In the genomic region with DNA sequence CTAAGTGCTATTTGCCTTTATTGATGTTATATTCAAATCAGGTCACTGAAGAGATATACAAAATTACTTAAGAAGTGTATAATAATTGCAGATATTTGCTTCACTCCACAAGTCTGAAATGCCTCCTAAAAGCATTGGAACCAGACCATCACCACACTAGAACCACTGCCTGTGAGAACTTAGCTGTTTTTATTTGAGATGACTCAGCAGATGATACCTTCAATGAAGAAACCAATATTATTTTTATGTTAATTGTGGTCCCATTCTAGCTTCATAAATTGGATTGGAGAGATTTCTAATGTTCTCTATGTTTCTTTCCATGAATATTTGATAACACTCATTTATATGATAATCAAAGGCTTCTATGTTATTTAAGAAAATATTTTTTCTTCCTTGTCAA, we compare ENCODE assay signal across 2 cellular contexts.
TF ChIP-seq lines count a peak whose summit lies in the region.

No MANE protein-coding gene starts in this region.

TF ChIP-seq in IMR-90, 13 proteins besides CTCF, POLR2A, EP300 and RAD21 (continued from another document):
- TF ChIP-seq, protein P1, sequence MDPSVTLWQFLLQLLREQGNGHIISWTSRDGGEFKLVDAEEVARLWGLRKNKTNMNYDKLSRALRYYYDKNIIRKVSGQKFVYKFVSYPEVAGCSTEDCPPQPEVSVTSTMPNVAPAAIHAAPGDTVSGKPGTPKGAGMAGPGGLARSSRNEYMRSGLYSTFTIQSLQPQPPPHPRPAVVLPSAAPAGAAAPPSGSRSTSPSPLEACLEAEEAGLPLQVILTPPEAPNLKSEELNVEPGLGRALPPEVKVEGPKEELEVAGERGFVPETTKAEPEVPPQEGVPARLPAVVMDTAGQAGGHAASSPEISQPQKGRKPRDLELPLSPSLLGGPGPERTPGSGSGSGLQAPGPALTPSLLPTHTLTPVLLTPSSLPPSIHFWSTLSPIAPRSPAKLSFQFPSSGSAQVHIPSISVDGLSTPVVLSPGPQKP (IDR thresholded peaks at IDR 0.05; ENCODE audit: borderline replicate concordance, low read depth, low read length), result no peak

TF ChIP-seq in K562, 482 proteins besides CTCF, POLR2A, EP300 and RAD21 (continued from another document and continues in another):
- TF ChIP-seq, protein P2, sequence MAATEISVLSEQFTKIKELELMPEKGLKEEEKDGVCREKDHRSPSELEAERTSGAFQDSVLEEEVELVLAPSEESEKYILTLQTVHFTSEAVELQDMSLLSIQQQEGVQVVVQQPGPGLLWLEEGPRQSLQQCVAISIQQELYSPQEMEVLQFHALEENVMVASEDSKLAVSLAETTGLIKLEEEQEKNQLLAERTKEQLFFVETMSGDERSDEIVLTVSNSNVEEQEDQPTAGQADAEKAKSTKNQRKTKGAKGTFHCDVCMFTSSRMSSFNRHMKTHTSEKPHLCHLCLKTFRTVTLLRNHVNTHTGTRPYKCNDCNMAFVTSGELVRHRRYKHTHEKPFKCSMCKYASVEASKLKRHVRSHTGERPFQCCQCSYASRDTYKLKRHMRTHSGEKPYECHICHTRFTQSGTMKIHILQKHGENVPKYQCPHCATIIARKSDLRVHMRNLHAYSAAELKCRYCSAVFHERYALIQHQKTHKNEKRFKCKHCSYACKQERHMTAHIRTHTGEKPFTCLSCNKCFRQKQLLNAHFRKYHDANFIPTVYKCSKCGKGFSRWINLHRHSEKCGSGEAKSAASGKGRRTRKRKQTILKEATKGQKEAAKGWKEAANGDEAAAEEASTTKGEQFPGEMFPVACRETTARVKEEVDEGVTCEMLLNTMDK (IDR thresholded peaks at IDR 0.05; ENCODE audit: borderline replicate concordance, insufficient read depth, low read depth, low read length, poor library complexity, severe bottlenecking), result no peak
- TF ChIP-seq NUFIP1 (IDR thresholded peaks at IDR 0.05; ENCODE audit: partially characterized antibody) (no peak), FOXP1 (CRISPR knock-in tag; IDR thresholded peaks at IDR 0.05) (no peak), CTBP1 (IDR thresholded peaks at IDR 0.05; ENCODE audit: borderline replicate concordance) (no peak), SREBF2 (CRISPR knock-in tag; IDR thresholded peaks at IDR 0.05) (no peak), XRCC4 (IDR thresholded peaks at IDR 0.05; ENCODE audit: extremely low read depth, insufficient read depth, insufficient read length) (no peak), NFE2 (IDR thresholded peaks at IDR 0.05; ENCODE audit: low read depth) (peak; percentile 86), SP1 (CRISPR knock-in tag; IDR thresholded peaks at IDR 0.05) (no peak), BRD9 (IDR thresholded peaks at IDR 0.05; ENCODE audit: low read depth, partially characterized antibody) (no peak), MECOM (CRISPR knock-in tag; IDR thresholded peaks at IDR 0.05) (no peak), HLTF (IDR thresholded peaks at IDR 0.05) (no peak), TBL1XR1 (IDR thresholded peaks at IDR 0.05; ENCODE audit: low read length in 2 of 2) (no peak), ZNF717 (CRISPR knock-in tag; IDR thresholded peaks at IDR 0.05) (no peak), NFE2L1 (tag; IDR thresholded peaks at IDR 0.05; ENCODE audit: borderline replicate concordance, low read depth) (peak; percentile 42; the same call in 1 of the 2 replicates), MTF1 (CRISPR knock-in tag; IDR thresholded peaks at IDR 0.05; ENCODE audit: borderline replicate concordance) (no peak), ZNF24 (IDR thresholded peaks at IDR 0.05) (no peak), CREBBP (IDR thresholded peaks at IDR 0.05; ENCODE audit: low read depth, low read length) (no peak), ADNP (tag; IDR thresholded peaks at IDR 0.05) (no peak), LEF1 (IDR thresholded peaks at IDR 0.05) (no peak), RAD51 (IDR thresholded peaks at IDR 0.05; ENCODE audit: borderline replicate concordance, low read depth) (no peak), ESRRB (CRISPR knock-in tag; IDR thresholded peaks at IDR 0.05; ENCODE audit: borderline replicate concordance) (no peak), ELF4 (CRISPR knock-in tag; IDR thresholded peaks at IDR 0.05) (no peak), GATAD2A (IDR thresholded peaks at IDR 0.05) (no peak), MAFG (tag; conservative IDR thresholded peaks at IDR 0.05) (peak; percentile 91), TEAD4 (IDR thresholded peaks at IDR 0.05; ENCODE audit: low read length) (no peak), TEAD4 (CRISPR knock-in tag; IDR thresholded peaks at IDR 0.05; ENCODE audit: borderline replicate concordance) (no peak), PURB (CRISPR knock-in tag; IDR thresholded peaks at IDR 0.05; ENCODE audit: low read depth) (no peak), NONO (IDR thresholded peaks at IDR 0.05; ENCODE audit: low read depth in 2 of 2, low read length in 1 of 2) (no peak), NEUROD1 (IDR thresholded peaks at IDR 0.05; ENCODE audit: borderline replicate concordance, low read depth, low read length, partially characterized antibody) (no peak), KAT7 (CRISPR knock-in tag; IDR thresholded peaks at IDR 0.05; ENCODE audit: borderline replicate concordance) (no peak), ZNF134 (CRISPR knock-in tag; conservative IDR thresholded peaks at IDR 0.05) (no peak), ZNF316 (IDR thresholded peaks at IDR 0.05) (peak; percentile 96), TRIM28 (IDR thresholded peaks at IDR 0.05) (no peak), HDAC2 (IDR thresholded peaks at IDR 0.05) (no peak), ZNF3 (CRISPR knock-in tag; IDR thresholded peaks at IDR 0.05) (no peak), ARID1B (IDR thresholded peaks at IDR 0.05) (no peak)
- TF ChIP-seq, protein P3, sequence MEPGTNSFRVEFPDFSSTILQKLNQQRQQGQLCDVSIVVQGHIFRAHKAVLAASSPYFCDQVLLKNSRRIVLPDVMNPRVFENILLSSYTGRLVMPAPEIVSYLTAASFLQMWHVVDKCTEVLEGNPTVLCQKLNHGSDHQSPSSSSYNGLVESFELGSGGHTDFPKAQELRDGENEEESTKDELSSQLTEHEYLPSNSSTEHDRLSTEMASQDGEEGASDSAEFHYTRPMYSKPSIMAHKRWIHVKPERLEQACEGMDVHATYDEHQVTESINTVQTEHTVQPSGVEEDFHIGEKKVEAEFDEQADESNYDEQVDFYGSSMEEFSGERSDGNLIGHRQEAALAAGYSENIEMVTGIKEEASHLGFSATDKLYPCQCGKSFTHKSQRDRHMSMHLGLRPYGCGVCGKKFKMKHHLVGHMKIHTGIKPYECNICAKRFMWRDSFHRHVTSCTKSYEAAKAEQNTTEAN (CRISPR knock-in tag; IDR thresholded peaks at IDR 0.05), result no peak
- TF ChIP-seq, protein P4, sequence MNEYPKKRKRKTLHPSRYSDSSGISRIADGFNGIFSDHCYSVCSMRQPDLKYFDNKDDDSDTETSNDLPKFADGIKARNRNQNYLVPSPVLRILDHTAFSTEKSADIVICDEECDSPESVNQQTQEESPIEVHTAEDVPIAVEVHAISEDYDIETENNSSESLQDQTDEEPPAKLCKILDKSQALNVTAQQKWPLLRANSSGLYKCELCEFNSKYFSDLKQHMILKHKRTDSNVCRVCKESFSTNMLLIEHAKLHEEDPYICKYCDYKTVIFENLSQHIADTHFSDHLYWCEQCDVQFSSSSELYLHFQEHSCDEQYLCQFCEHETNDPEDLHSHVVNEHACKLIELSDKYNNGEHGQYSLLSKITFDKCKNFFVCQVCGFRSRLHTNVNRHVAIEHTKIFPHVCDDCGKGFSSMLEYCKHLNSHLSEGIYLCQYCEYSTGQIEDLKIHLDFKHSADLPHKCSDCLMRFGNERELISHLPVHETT (CRISPR knock-in tag; conservative IDR thresholded peaks at IDR 0.05 in 1 of 2, IDR thresholded peaks at IDR 0.05 in 1 of 2), result no peak
- TF ChIP-seq, protein P5, sequence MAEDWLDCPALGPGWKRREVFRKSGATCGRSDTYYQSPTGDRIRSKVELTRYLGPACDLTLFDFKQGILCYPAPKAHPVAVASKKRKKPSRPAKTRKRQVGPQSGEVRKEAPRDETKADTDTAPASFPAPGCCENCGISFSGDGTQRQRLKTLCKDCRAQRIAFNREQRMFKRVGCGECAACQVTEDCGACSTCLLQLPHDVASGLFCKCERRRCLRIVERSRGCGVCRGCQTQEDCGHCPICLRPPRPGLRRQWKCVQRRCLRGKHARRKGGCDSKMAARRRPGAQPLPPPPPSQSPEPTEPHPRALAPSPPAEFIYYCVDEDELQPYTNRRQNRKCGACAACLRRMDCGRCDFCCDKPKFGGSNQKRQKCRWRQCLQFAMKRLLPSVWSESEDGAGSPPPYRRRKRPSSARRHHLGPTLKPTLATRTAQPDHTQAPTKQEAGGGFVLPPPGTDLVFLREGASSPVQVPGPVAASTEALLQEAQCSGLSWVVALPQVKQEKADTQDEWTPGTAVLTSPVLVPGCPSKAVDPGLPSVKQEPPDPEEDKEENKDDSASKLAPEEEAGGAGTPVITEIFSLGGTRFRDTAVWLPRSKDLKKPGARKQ (CRISPR knock-in tag; IDR thresholded peaks at IDR 0.05), result no peak
- TF ChIP-seq, protein P6, sequence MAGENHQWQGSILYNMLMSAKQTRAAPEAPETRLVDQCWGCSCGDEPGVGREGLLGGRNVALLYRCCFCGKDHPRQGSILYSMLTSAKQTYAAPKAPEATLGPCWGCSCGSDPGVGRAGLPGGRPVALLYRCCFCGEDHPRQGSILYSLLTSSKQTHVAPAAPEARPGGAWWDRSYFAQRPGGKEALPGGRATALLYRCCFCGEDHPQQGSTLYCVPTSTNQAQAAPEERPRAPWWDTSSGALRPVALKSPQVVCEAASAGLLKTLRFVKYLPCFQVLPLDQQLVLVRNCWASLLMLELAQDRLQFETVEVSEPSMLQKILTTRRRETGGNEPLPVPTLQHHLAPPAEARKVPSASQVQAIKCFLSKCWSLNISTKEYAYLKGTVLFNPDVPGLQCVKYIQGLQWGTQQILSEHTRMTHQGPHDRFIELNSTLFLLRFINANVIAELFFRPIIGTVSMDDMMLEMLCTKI (IDR thresholded peaks at IDR 0.05; ENCODE audit: partially characterized antibody), result no peak
- TF ChIP-seq, protein P7, sequence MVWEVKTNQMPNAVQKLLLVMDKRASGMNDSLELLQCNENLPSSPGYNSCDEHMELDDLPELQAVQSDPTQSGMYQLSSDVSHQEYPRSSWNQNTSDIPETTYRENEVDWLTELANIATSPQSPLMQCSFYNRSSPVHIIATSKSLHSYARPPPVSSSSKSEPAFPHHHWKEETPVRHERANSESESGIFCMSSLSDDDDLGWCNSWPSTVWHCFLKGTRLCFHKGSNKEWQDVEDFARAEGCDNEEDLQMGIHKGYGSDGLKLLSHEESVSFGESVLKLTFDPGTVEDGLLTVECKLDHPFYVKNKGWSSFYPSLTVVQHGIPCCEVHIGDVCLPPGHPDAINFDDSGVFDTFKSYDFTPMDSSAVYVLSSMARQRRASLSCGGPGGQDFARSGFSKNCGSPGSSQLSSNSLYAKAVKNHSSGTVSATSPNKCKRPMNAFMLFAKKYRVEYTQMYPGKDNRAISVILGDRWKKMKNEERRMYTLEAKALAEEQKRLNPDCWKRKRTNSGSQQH (CRISPR knock-in tag; IDR thresholded peaks at IDR 0.05), result no peak
- TF ChIP-seq, protein P8, sequence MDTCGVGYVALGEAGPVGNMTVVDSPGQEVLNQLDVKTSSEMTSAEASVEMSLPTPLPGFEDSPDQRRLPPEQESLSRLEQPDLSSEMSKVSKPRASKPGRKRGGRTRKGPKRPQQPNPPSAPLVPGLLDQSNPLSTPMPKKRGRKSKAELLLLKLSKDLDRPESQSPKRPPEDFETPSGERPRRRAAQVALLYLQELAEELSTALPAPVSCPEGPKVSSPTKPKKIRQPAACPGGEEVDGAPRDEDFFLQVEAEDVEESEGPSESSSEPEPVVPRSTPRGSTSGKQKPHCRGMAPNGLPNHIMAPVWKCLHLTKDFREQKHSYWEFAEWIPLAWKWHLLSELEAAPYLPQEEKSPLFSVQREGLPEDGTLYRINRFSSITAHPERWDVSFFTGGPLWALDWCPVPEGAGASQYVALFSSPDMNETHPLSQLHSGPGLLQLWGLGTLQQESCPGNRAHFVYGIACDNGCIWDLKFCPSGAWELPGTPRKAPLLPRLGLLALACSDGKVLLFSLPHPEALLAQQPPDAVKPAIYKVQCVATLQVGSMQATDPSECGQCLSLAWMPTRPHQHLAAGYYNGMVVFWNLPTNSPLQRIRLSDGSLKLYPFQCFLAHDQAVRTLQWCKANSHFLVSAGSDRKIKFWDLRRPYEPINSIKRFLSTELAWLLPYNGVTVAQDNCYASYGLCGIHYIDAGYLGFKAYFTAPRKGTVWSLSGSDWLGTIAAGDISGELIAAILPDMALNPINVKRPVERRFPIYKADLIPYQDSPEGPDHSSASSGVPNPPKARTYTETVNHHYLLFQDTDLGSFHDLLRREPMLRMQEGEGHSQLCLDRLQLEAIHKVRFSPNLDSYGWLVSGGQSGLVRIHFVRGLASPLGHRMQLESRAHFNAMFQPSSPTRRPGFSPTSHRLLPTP (IDR thresholded peaks at IDR 0.05; ENCODE audit: borderline replicate concordance, extremely low read depth, insufficient read length), result no peak
- TF ChIP-seq, protein P9, sequence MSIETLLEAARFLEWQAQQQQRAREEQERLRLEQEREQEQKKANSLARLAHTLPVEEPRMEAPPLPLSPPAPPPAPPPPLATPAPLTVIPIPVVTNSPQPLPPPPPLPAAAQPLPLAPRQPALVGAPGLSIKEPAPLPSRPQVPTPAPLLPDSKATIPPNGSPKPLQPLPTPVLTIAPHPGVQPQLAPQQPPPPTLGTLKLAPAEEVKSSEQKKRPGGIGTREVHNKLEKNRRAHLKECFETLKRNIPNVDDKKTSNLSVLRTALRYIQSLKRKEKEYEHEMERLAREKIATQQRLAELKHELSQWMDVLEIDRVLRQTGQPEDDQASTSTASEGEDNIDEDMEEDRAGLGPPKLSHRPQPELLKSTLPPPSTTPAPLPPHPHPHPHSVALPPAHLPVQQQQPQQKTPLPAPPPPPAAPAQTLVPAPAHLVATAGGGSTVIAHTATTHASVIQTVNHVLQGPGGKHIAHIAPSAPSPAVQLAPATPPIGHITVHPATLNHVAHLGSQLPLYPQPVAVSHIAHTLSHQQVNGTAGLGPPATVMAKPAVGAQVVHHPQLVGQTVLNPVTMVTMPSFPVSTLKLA (conservative IDR thresholded peaks at IDR 0.05), result 0 out of 4 replicates have a peak, but pooled peaks of 1 of the 2 experiments have one; percentile 12
- TF ChIP-seq, protein P10, sequence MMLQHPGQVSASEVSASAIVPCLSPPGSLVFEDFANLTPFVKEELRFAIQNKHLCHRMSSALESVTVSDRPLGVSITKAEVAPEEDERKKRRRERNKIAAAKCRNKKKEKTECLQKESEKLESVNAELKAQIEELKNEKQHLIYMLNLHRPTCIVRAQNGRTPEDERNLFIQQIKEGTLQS (IDR thresholded peaks at IDR 0.05), result 0 out of 2 replicates have a peak, but pooled peaks have one; percentile 10
- TF ChIP-seq, protein P10 (CRISPR knock-in tag; conservative IDR thresholded peaks at IDR 0.05), result no peak
